ENCODE assay signal across 20 cellular contexts in genomic region chr3:66910721-66911120, GRCh38.
"Had no signal": no experiment of that assay in that cellular context is flagged by ENCODE, and none has a peak within 500 bp of the region (broad histone marks: within the 10 kb centered on the region; RNA-seq: fewer than 3 reads in every experiment).

No MANE protein-coding gene starts in this region.

- H3K4me3 ChIP-seq: coronary artery, dorsolateral prefrontal cortex, esophagus muscularis mucosa, gastrocnemius medialis, heart right ventricle, left lung, lower lobe of right lung, mucosa of descending colon had no signal

- ATAC-seq: gastrocnemius medialis, heart right ventricle, left cardiac atrium, left lung, left ventricle myocardium superior, lower lobe of right lung, mucosa of descending colon had no signal

- H3K27me3 ChIP-seq: left lung had no signal

- H3K36me3 ChIP-seq: esophagus muscularis mucosa, gastrocnemius medialis, heart right ventricle, left lung, lower lobe of right lung had no signal

- H3K27ac Mint-ChIP-seq: mesothelial cell of epicardium had no signal

- H3K4me1 ChIP-seq: esophagus muscularis mucosa, gastrocnemius medialis, left lung, lower lobe of right lung had no signal

- H3K9me3 ChIP-seq: gastrocnemius medialis had no signal

- H3K4me3 Mint-ChIP-seq: mesothelial cell of epicardium had no signal

- H3K27ac ChIP-seq: coronary artery, dorsolateral prefrontal cortex, esophagus muscularis mucosa, gastrocnemius medialis, heart right ventricle, left lung, lower lobe of right lung had no signal

- DNase-seq: dermis blood vessel endothelial cell; dorsolateral prefrontal cortex; effector CD4-positive, alpha-beta T cell; effector memory CD4-positive, alpha-beta T cell; foreskin fibroblast; foreskin melanocyte; gastrocnemius medialis; glutamatergic neuron; head of caudate nucleus; heart right ventricle; hippocampal formation; left cardiac atrium; left lung; left ventricle myocardium superior; lower lobe of right lung; mesenchymal stem cell; mucosa of descending colon had no signal
